ENCODE assay signal across 2 cellular contexts in genomic region chr4:23921993-23922392, GRCh38.
TF ChIP-seq lines count a peak whose summit lies in the region.

No MANE protein-coding gene starts in this region.

TF ChIP-seq in liver, 16 proteins besides CTCF, POLR2A, EP300 and RAD21 (continued from another document):
- peak; percentile 52 for TF ChIP-seq YY1 (IDR thresholded peaks at IDR 0.05)
- TF ChIP-seq FOXA1 (IDR thresholded peaks at IDR 0.05) = no peak
- TF ChIP-seq SP1 (IDR thresholded peaks at IDR 0.05) = peak; percentile 41
- TF ChIP-seq HNF4A (conservative IDR thresholded peaks at IDR 0.05) = peak; percentile 78 to 86
- peak; percentile 34 for TF ChIP-seq MAX (IDR thresholded peaks at IDR 0.05)
- no peak for TF ChIP-seq JUND (IDR thresholded peaks at IDR 0.05)

TF ChIP-seq in HepG2, 621 proteins besides CTCF, POLR2A, EP300 and RAD21 (continued from another document):
- TF ChIP-seq ZNF775 (CRISPR knock-in tag; IDR thresholded peaks at IDR 0.05; ENCODE audit: borderline replicate concordance) (no peak), TEAD3 (CRISPR knock-in tag; optimal IDR thresholded peaks at IDR 0.05; ENCODE audit: borderline replicate concordance) (no peak), ZKSCAN1 (IDR thresholded peaks at IDR 0.05; ENCODE audit: low read length) (no peak), ATF1 (CRISPR knock-in tag; IDR thresholded peaks at IDR 0.05) (no peak), LBX2 (CRISPR knock-in tag; IDR thresholded peaks at IDR 0.05; ENCODE audit: borderline replicate concordance) (no peak), IRX3 (CRISPR knock-in tag; IDR thresholded peaks at IDR 0.05; ENCODE audit: borderline replicate concordance, low read depth) (no peak), TBP (CRISPR knock-in tag; IDR thresholded peaks at IDR 0.05) (no peak)
